Comparison of ENCODE assay signal across 11 cellular contexts in the genomic region with DNA sequence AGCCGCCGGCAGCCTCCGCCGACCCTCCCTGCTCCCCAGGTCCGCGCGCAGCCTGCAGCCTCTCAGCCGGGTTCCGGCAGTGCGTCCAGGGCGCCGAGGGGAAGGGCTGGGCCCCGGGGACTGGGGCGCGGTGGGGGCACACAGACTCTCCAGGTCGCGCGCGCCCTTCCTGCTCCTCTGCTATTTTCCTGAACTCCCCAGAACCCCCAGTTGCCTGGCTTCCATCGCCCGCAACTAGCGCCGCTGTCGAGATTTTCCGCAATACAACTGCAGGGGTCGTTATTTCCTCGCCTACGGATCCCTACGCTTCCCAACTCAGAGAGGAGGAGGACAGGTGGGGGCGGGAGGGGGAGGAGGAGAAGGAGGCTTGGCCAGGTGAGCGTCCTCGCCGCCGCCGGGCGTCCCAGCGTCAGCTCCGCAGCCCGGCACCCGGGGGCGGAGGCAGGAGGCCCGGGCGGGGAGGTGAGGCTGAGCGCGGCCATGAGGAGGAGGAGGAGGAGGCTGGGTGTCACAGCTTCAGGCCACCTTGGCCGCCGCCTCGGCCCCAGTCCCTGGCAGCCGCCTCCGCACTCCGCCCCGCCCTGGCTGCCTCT. TPM values are rescaled to one million over a fixed set of nuclear protein-coding genes. Genes with fewer than 3 reads are reported as not detected.
DNase-seq lines count a peak whose midpoint lies in the region; ATAC-seq, FAIRE-seq and TF ChIP-seq lines count a peak whose summit lies in the region.
"Had no signal": no experiment of that assay in that cellular context is flagged by ENCODE, and none has a peak within 500 bp of the region (broad histone marks: within the 10 kb centered on the region; RNA-seq: fewer than 3 reads in every experiment).

CA10 (minus strand) TSS at position 265 of the 593 bp plus-strand sequence.

- no peak for ATAC-seq in HG03520 (IDR thresholded peaks at IDR 0.05; ENCODE audit: unreplicated experiment)

- H3K4me1 Mint-ChIP-seq in astrocyte (ENCODE audit: low read depth, unreplicated experiment): peaks cover 4% of the 10 kb centered on the region
- peaks cover 6% of the 10 kb centered on the region for H3K4me1 Mint-ChIP-seq in activated CD4-positive, alpha-beta memory T cell treated with anti-CD3 and anti-CD28 coated beads for 36 hours (ENCODE audit: low read depth)

- TF ChIP-seq CTCF in astrocyte (IDR thresholded peaks at IDR 0.05; ENCODE audit: insufficient read depth, low read depth, low read length) (no peak), keratinocyte (optimal IDR thresholded peaks at IDR 0.05 in 1 of 3, IDR thresholded peaks at IDR 0.05 in 1 of 3, conservative IDR thresholded peaks at IDR 0.05 in 1 of 3; ENCODE audit: extremely low read depth in 1 of 3, insufficient read depth in 2 of 3, low read length in 3 of 3) (peak in 1 of 3 experiments; percentile 58)

- FAIRE-seq in astrocyte (lab: Jason Lieb, UNC): no peak
- FAIRE-seq in keratinocyte (lab: Jason Lieb, UNC): no peak
- no peak for FAIRE-seq in urothelium cell line (lab: Jason Lieb, UNC)
- FAIRE-seq: GM18507 had no signal

- H3K4me3 ChIP-seq in astrocyte (ENCODE audit: insufficient read depth, low read depth, low read length) (no peak within 1 kb of the TSS), keratinocyte (ENCODE audit: control insufficient read depth in 2 of 3, extremely low read depth in 1 of 3, insufficient read depth in 2 of 3, low read depth in 1 of 3, low read length in 3 of 3) (peak within 1 kb of the TSS; percentile 40 to 76 (median 64))
- H3K4me3 ChIP-seq: PC-9 had no signal

- no peak within 1 kb of the TSS for H2AFZ ChIP-seq in astrocyte (ENCODE audit: low read depth, low read length)
- peak within 1 kb of the TSS; percentile 79 for H2AFZ ChIP-seq in keratinocyte (ENCODE audit: control insufficient read depth, low read length)
- H2AFZ ChIP-seq: PC-9 had no signal

- H4K20me1 ChIP-seq in astrocyte (ENCODE audit: insufficient read depth, low read length) (no peaks in the 10 kb centered on the region), keratinocyte (ENCODE audit: control insufficient read depth, extremely low read depth, insufficient read depth, low read length) (no peaks in the 10 kb centered on the region)

- peaks cover 64% of the 10 kb centered on the region for H3K27me3 Mint-ChIP-seq in astrocyte (ENCODE audit: low read depth, unreplicated experiment)
- H3K27me3 Mint-ChIP-seq in activated CD4-positive, alpha-beta memory T cell treated with anti-CD3 and anti-CD28 coated beads for 36 hours: peaks cover 52% of the 10 kb centered on the region

- H3K4me2 ChIP-seq in astrocyte (ENCODE audit: low read length) (peak within 1 kb of the TSS; percentile 41), keratinocyte (ENCODE audit: control insufficient read depth, extremely low read depth, insufficient read depth, low read depth, low read length) (peak within 1 kb of the TSS; percentile 82)
- H3K4me2 ChIP-seq: PC-9 had no signal

- intact Hi-C loops in activated CD4-positive, alpha-beta memory T cell treated with anti-CD3 and anti-CD28 coated beads for 36 hours (cut with micrococcal nuclease): no loop called here

- dilution Hi-C loops in keratinocyte (cut with MboI; ENCODE audit: extremely low pct_ligation_motif_present, low sequenced_read_pairs): no loop called here

- H3K27me3 ChIP-seq in astrocyte (ENCODE audit: insufficient read depth, low read length): peaks cover 35% of the 10 kb centered on the region
- peaks cover 25% of the 10 kb centered on the region for H3K27me3 ChIP-seq in keratinocyte (ENCODE audit: control insufficient read depth, extremely low read depth, insufficient read depth, low read length)

- H3K9me3 ChIP-seq in astrocyte (ENCODE audit: insufficient read depth, low read depth, low read length) (no peaks in the 10 kb centered on the region), keratinocyte (ENCODE audit: control insufficient read depth, low read depth, low read length) (no peaks in the 10 kb centered on the region)

- H3K4me3 Mint-ChIP-seq in astrocyte (ENCODE audit: unreplicated experiment): peak within 1 kb of the TSS; percentile 68
- H3K4me3 Mint-ChIP-seq in activated CD4-positive, alpha-beta memory T cell treated with anti-CD3 and anti-CD28 coated beads for 36 hours: no peak within 1 kb of the TSS

- CTCF ChIA-PET in activated CD4-positive, alpha-beta memory T cell treated with anti-CD3 and anti-CD28 coated beads for 36 hours (lab: Charles Lee): no interaction called here

- H3K27ac Mint-ChIP-seq in astrocyte (ENCODE audit: unreplicated experiment): no peak within 1 kb of the TSS
- H3K27ac Mint-ChIP-seq in activated CD4-positive, alpha-beta memory T cell treated with anti-CD3 and anti-CD28 coated beads for 36 hours: no peak within 1 kb of the TSS

- peaks cover 2% of the 10 kb centered on the region for H3K9me3 Mint-ChIP-seq in astrocyte (ENCODE audit: unreplicated experiment)
- no peaks in the 10 kb centered on the region for H3K9me3 Mint-ChIP-seq in activated CD4-positive, alpha-beta memory T cell treated with anti-CD3 and anti-CD28 coated beads for 36 hours

- POLR2A ChIA-PET in activated CD4-positive, alpha-beta memory T cell treated with anti-CD3 and anti-CD28 coated beads for 36 hours (lab: Charles Lee): no interaction called here

- H3K4me1 ChIP-seq in astrocyte (ENCODE audit: insufficient read depth, low read length) (no peaks in the 10 kb centered on the region), keratinocyte (ENCODE audit: control insufficient read depth, extremely low read depth, insufficient read depth, low read length) (peaks cover 32% of the 10 kb centered on the region)

- H3K36me3 Mint-ChIP-seq in astrocyte (ENCODE audit: low read depth, unreplicated experiment): no peaks in the 10 kb centered on the region
- H3K36me3 Mint-ChIP-seq in activated CD4-positive, alpha-beta memory T cell treated with anti-CD3 and anti-CD28 coated beads for 36 hours: no peaks in the 10 kb centered on the region

- H3K36me3 ChIP-seq in astrocyte (ENCODE audit: insufficient read depth, low read length) (no peaks in the 10 kb centered on the region), keratinocyte (ENCODE audit: control insufficient read depth in 2 of 2, extremely low read depth in 1 of 2, insufficient read depth in 2 of 2, low read length in 2 of 2) (no peaks in the 10 kb centered on the region)

- H3K9me1 ChIP-seq in keratinocyte (ENCODE audit: control insufficient read depth, extremely low read depth, insufficient read depth, low read length): no peaks in the 10 kb centered on the region

- H3K9ac ChIP-seq in astrocyte (ENCODE audit: low read length) (no peak within 1 kb of the TSS), keratinocyte (ENCODE audit: control insufficient read depth, extremely low read depth, insufficient read depth, low read length) (peak within 1 kb of the TSS; percentile 33)

- no peak within 1 kb of the TSS for H3K27ac ChIP-seq in astrocyte (ENCODE audit: low read depth, low read length)
- H3K27ac ChIP-seq in keratinocyte (ENCODE audit: control insufficient read depth, insufficient read depth, low read length): no peak within 1 kb of the TSS
- H3K27ac ChIP-seq: PC-9 had no signal

- peak; percentile 2 for DNase-seq in stimulated activated CD4-positive, alpha-beta T cell treated with anti-CD3 and anti-CD28 coated beads, Interleukin-15, amount 100 ng/mL, for 24 hours
- DNase-seq in stimulated activated CD4-positive, alpha-beta T cell treated with anti-CD3 and anti-CD28 coated beads, Interleukin-4, amount 100 ng/mL, for 24 hours: no peak
- DNase-seq in astrocyte (ENCODE audit: low read depth) (no peak), keratinocyte (ENCODE audit: low read depth, low spot score) (no peak), urothelium cell line (ENCODE audit: low spot score) (peak; percentile 65)
- DNase-seq in activated CD4-positive, alpha-beta memory T cell treated with anti-CD3 and anti-CD28 coated beads for 36 hours: no peak
- DNase-seq in activated CD4-positive, CD25-positive, alpha-beta regulatory T cell (lab: John Stamatoyannopoulos, UW): no peak
- DNase-seq: PC-9 had no signal

- H3K79me2 ChIP-seq in astrocyte (ENCODE audit: insufficient read depth, low read length) (no peaks in the 10 kb centered on the region), keratinocyte (ENCODE audit: control insufficient read depth, insufficient read depth, low read length) (no peaks in the 10 kb centered on the region)

RNA-seq across cellular contexts. Expression of gene CA10, which starts in this region (rescaled TPM):
- 0.43 TPM in 1 of 2 replicates, not detected in the other for total RNA-seq in astrocyte
- polyA plus RNA-seq in keratinocyte: 0.80 to 2.9 TPM (median 2.2 TPM) in 3 replicates
- polyA plus RNA-seq in keratinocyte (2011; ENCODE audit: low read depth): not detected
- polyA plus RNA-seq in keratinocyte (2011; cell fraction: cytosol; rRNA removed): 1.5 and 2.2 TPM in 2 replicates
- polyA plus RNA-seq in keratinocyte (2011; cell fraction: nucleus; rRNA removed): 1.6 TPM in 2 replicates
- polyA plus RNA-seq in keratinocyte (2012; ENCODE audit: low replicate concordance): 1.7 TPM in 1 of 2 replicates, not detected in the other
- polyA minus RNA-seq in keratinocyte: 0.63 to 8.3 TPM (median 2.6 TPM) in 3 replicates
- polyA minus RNA-seq in keratinocyte (2011; cell fraction: cytosol; rRNA and poly(A)+ RNA removed): 1.5 TPM
- 1.7 and 3.3 TPM in 2 replicates for polyA minus RNA-seq in keratinocyte (2011; cell fraction: nucleus; rRNA and poly(A)+ RNA removed)
- not detected for total RNA-seq in activated CD4-positive, alpha-beta memory T cell treated with anti-CD3 and anti-CD28 coated beads for 36 hours
- total RNA-seq: PC-9, pulmonary artery endothelial cell had no signal

Comparison
In these comparisons a context has a peak if more than half of its experiments do, and no peak if none do; other contexts are left out.
1. DNase-seq: peak in stimulated activated CD4-positive, alpha-beta T cell treated with anti-CD3 and anti-CD28 coated beads, Interleukin-15, amount 100 ng/mL, for 24 hours (single experiment) and urothelium cell line (single experiment); none in stimulated activated CD4-positive, alpha-beta T cell treated with anti-CD3 and anti-CD28 coated beads, Interleukin-4, amount 100 ng/mL, for 24 hours (single experiment), astrocyte (single experiment), keratinocyte (single experiment), activated CD4-positive, alpha-beta memory T cell treated with anti-CD3 and anti-CD28 coated beads for 36 hours (single experiment) and activated CD4-positive, CD25-positive, alpha-beta regulatory T cell (0 of 4).